20 cellular contexts compared by ENCODE assay signal in genomic region chr17:32269377-32269776, GRCh38. TPM values are rescaled to one million over a fixed set of nuclear protein-coding genes. Genes with fewer than 3 reads are reported as not detected.
A peak's percentile ranks its signal among the peaks of the same experiment; 100 is the strongest.
DNase-seq lines count a peak whose midpoint lies in the region; ATAC-seq and TF ChIP-seq lines count a peak whose summit lies in the region.
"Had no signal": no experiment of that assay in that cellular context is flagged by ENCODE, and none has a peak within 500 bp of the region (broad histone marks: within the 10 kb centered on the region; RNA-seq: fewer than 3 reads in every experiment).

No MANE protein-coding gene starts in this region.

- H3K9ac ChIP-seq in PC-3 (ENCODE audit: low read length): no peak overlapping the region

- H3K4me1 ChIP-seq in HAP-1 (no peaks in the 10 kb centered on the region; the same call in none of the 2 replicates), PC-3 (ENCODE audit: insufficient read depth, low read length) (no peaks in the 10 kb centered on the region)

- H3F3A ChIP-seq in PC-3 (ENCODE audit: low read length, unreplicated experiment): no peaks in the 10 kb centered on the region

- H4K20me1 ChIP-seq in PC-3 (ENCODE audit: low read length): no peaks in the 10 kb centered on the region

- POLR2A ChIA-PET in PC-3 (lab: Charles Lee; ENCODE audit: unreplicated experiment) (no interaction called here), MCF 10A (lab: Yijun Ruan, JAX) (interaction anchor here (1.6 kb wide), 1 partner anchor 44 kb away, joined by 3 read pairs; no protein-coding TSS in a partner anchor)

- no peak overlapping the region for H3K4me2 ChIP-seq in PC-3 (ENCODE audit: low read length)

- H3K36me3 Mint-ChIP-seq in glutamatergic neuron (ENCODE audit: unreplicated experiment) (peaks cover 4% of the 10 kb centered on the region), MCF 10A (ENCODE audit: insufficient read depth, unreplicated experiment) (no peaks in the 10 kb centered on the region)
- H3K36me3 Mint-ChIP-seq: activated naive CD8-positive, alpha-beta T cell treated with anti-CD3 and anti-CD28 coated beads for 36 hours had no signal

- H3K4me3 Mint-ChIP-seq in glutamatergic neuron (ENCODE audit: unreplicated experiment) (peak overlapping the region; percentile 97), MCF 10A (ENCODE audit: unreplicated experiment) (no peak overlapping the region)
- H3K4me3 Mint-ChIP-seq: activated naive CD8-positive, alpha-beta T cell treated with anti-CD3 and anti-CD28 coated beads for 36 hours had no signal

- in situ Hi-C loops in HAP-1 (cut with MboI; ENCODE audit: low sequenced_read_pairs): no loop called here

- DNase-seq in GM03348 (ENCODE audit: low spot score) (peak; percentile 39), NCI-H446 treated with DMSO at 0.1 percent for 48 hours (lab: John Stamatoyannopoulos, UW) (peak; percentile 77), glutamatergic neuron (no peak), myocyte (ENCODE audit: low read depth) (peak; percentile 72), HAP-1 (ENCODE audit: low spot score in 2 of 2) (no peak), PC-3 (no peak), MCF 10A (ENCODE audit: unreplicated experiment) (no peak), AML-193 (lab: John Stamatoyannopoulos, UW) (no peak)
- DNase-seq: activated CD4-positive, alpha-beta T cell treated with anti-CD3 and anti-CD28 coated beads for 4 hours; activated naive CD8-positive, alpha-beta T cell treated with anti-CD3 and anti-CD28 coated beads for 36 hours; CD4-positive, alpha-beta memory T cell; colonic mucosa; DMS79; left lung; NCI-H1092 treated with DMSO at 0.1 percent for 48 hours; NCI-H2107; NCI-H524 treated with DMSO at 0.1 percent for 48 hours; SHP77 treated with DMSO at 0.1 percent for 48 hours; stimulated activated CD4-positive, alpha-beta T cell treated with anti-CD3 and anti-CD28 coated beads, Interleukin-15, amount 100 ng/mL, for 24 hours; T-helper 1 cell had no signal

- H3K27me3 Mint-ChIP-seq in glutamatergic neuron (ENCODE audit: unreplicated experiment) (peaks cover 13% of the 10 kb centered on the region), MCF 10A (ENCODE audit: insufficient read depth, unreplicated experiment) (peaks cover 77% of the 10 kb centered on the region)

- H3K27ac Mint-ChIP-seq in glutamatergic neuron (ENCODE audit: unreplicated experiment) (peak overlapping the region; percentile 15), MCF 10A (ENCODE audit: low read depth, unreplicated experiment) (no peak overlapping the region)
- H3K27ac Mint-ChIP-seq: activated naive CD8-positive, alpha-beta T cell treated with anti-CD3 and anti-CD28 coated beads for 36 hours; CD4-positive, alpha-beta memory T cell had no signal

- no peak overlapping the region for H3K4me3 ChIP-seq in HAP-1
- no peak overlapping the region for H3K4me3 ChIP-seq in PC-3 (ENCODE audit: low read length)
- H3K4me3 ChIP-seq: colonic mucosa, left lung had no signal

- no peak for ATAC-seq in PC-3
- ATAC-seq: left lung had no signal

- H3K36me3 ChIP-seq in HAP-1 (replicated peaks): no peaks in the 10 kb centered on the region
- H3K36me3 ChIP-seq in PC-3 (ENCODE audit: low read depth, low read length): no peaks in the 10 kb centered on the region
- H3K36me3 ChIP-seq: colonic mucosa, left lung had no signal

- no peak for TF ChIP-seq CTCF in glutamatergic neuron (IDR thresholded peaks at IDR 0.05; ENCODE audit: partially characterized antibody, unreplicated experiment)
- TF ChIP-seq CTCF in PC-3 (conservative IDR thresholded peaks at IDR 0.05; ENCODE audit: low read depth, low read length): no peak
- no peak for TF ChIP-seq CTCF in MCF 10A (IDR thresholded peaks at IDR 0.05; ENCODE audit: unreplicated experiment)

- no peaks in the 10 kb centered on the region for H3K9me2 ChIP-seq in PC-3 (replicated peaks; ENCODE audit: low read length)

- H3K4me1 Mint-ChIP-seq in glutamatergic neuron (ENCODE audit: low read depth, unreplicated experiment) (peaks cover 50% of the 10 kb centered on the region), MCF 10A (ENCODE audit: insufficient read depth, unreplicated experiment) (peaks cover 6% of the 10 kb centered on the region)

- no peaks in the 10 kb centered on the region for H3K9me3 ChIP-seq in HAP-1
- H3K9me3 ChIP-seq in PC-3 (ENCODE audit: low read length): no peaks in the 10 kb centered on the region
- H3K9me3 ChIP-seq: colonic mucosa, left lung had no signal

- BruUV-seq in PC-3 (replicated peaks; lab: Mats Ljungman, UMichigan): no TSS peak
- no TSS peak for BruUV-seq in MCF 10A (replicated peaks; lab: Mats Ljungman, UMichigan)

- H3K27me3 ChIP-seq in HAP-1 (ENCODE audit: low read depth): peaks cover 65% of the 10 kb centered on the region
- H3K27me3 ChIP-seq in PC-3 (ENCODE audit: low read length): peaks cover 38% of the 10 kb centered on the region

- CTCF ChIA-PET in PC-3 (lab: Charles Lee): no interaction called here
- CTCF ChIA-PET in MCF 10A (lab: Yijun Ruan, JAX): interaction anchor here (0.5 to 0.6 kb wide), 2 partner anchors 24 to 143 kb away, joined by 3 to 4 read pairs; no protein-coding TSS in a partner anchor

- H3K9me3 Mint-ChIP-seq in glutamatergic neuron (ENCODE audit: unreplicated experiment): peaks cover 31% of the 10 kb centered on the region
- no peaks in the 10 kb centered on the region for H3K9me3 Mint-ChIP-seq in MCF 10A (ENCODE audit: unreplicated experiment)
- H3K9me3 Mint-ChIP-seq: activated naive CD8-positive, alpha-beta T cell treated with anti-CD3 and anti-CD28 coated beads for 36 hours had no signal

- intact Hi-C loops in PC-3 (cut with micrococcal nuclease): no loop called here
- intact Hi-C loops in MCF 10A (cut with micrococcal nuclease): no loop called here

- H3K27ac ChIP-seq in PC-3 (ENCODE audit: low read length): no peak overlapping the region
- H3K27ac ChIP-seq: colonic mucosa, left lung had no signal

- no peak overlapping the region for H2AFZ ChIP-seq in PC-3 (ENCODE audit: low read length)

- H3K79me2 ChIP-seq in PC-3 (ENCODE audit: low read length): no peaks in the 10 kb centered on the region

RNA-seq across cellular contexts. Expression of gene RHBDL3, which starts 3.7 kb away (rescaled TPM):
- total RNA-seq in glutamatergic neuron (ENCODE audit: unreplicated experiment) (124 TPM), myocyte (0.16 and 0.36 TPM in 2 replicates), PC-3 (2014; rRNA removed) (not detected in 2 replicates), MCF 10A (2022) (not detected in 2 replicates)
- polyA plus RNA-seq in myocyte (2012): 0.13 TPM
- total RNA-seq: CD4-positive, alpha-beta memory T cell had no signal
- polyA plus RNA-seq: CD4-positive, alpha-beta memory T cell had no signal

Comparison
In these comparisons a context has a peak if more than half of its experiments do, and no peak if none do; other contexts are left out.
1. DNase-seq: peak in GM03348 (single experiment), NCI-H446 treated with DMSO at 0.1 percent for 48 hours (single experiment) and myocyte (single experiment); none in glutamatergic neuron (single experiment), HAP-1 (0 of 2), PC-3 (single experiment), MCF 10A (single experiment) and AML-193 (0 of 2).
2. RNA of gene RHBDL3, which starts 3.7 kb away (total RNA-seq): 124 TPM in glutamatergic neuron (single experiment); 0.16 to 0.36 TPM in myocyte, not detected in PC-3 and not detected in MCF 10A; every median in the first group is over 10 times any median in the second.